Comparison of ENCODE assay signal across 8 cellular contexts in genomic region chr1:161198206-161198876, GRCh38. TPM values are rescaled to one million over a fixed set of nuclear protein-coding genes. Genes with fewer than 3 reads are reported as not detected.
DNase-seq lines count a peak whose midpoint lies in the region; ATAC-seq and TF ChIP-seq lines count a peak whose summit lies in the region.

No MANE protein-coding gene starts in this region.

- POLR2A ChIA-PET in A673 (lab: Charles Lee; ENCODE audit: low non-redundant PET) = no interaction called here

- no peaks in the 10 kb centered on the region for H3K27me3 ChIP-seq in A673 (replicated peaks; ENCODE audit: insufficient read depth, low read depth, low read length, poor library complexity)

- H3K9me3 ChIP-seq in A673 (ENCODE audit: low read depth, low read length, poor library complexity, severe bottlenecking) = no peaks in the 10 kb centered on the region

- CTCF ChIA-PET in A673 (lab: Charles Lee) = interaction anchor here (0.7 to 2.8 kb wide), 3 partner anchors 27 to 33 kb away, joined by 4 to 8 read pairs (median 7); partner anchors contain the start of genes PPOX and TOMM40L

- H3K36me3 ChIP-seq in A673 (ENCODE audit: insufficient read depth, low read length, poor library complexity, severe bottlenecking) = peaks cover 28% of the 10 kb centered on the region

- TF ChIP-seq CTCF in A673 (conservative IDR thresholded peaks at IDR 0.05; ENCODE audit: low read depth, low read length) (no peak), coronary artery (IDR thresholded peaks at IDR 0.05) (no peak)

- intact Hi-C loops in A673 (cut with micrococcal nuclease; ENCODE audit: unreplicated experiment) = no loop called here

- BruUV-seq in A673 (replicated peaks; lab: Mats Ljungman, UMichigan) = TSS peak; percentile 86

- ATAC-seq in GM21360 (IDR thresholded peaks at IDR 0.05; ENCODE audit: unreplicated experiment) (no peak), GM18870 (IDR thresholded peaks at IDR 0.05; ENCODE audit: unreplicated experiment) (no peak)

- peak overlapping the region; percentile 57 for H3K4me3 ChIP-seq in A673 (ENCODE audit: low read depth, low read length, poor library complexity, severe bottlenecking)
- H3K4me3 ChIP-seq in coronary artery = peak overlapping the region; percentile 75

- peak; percentile 43 for DNase-seq in A673 (ENCODE audit: low spot score)
- DNase-seq in NCI-H1105 (lab: John Stamatoyannopoulos, UW) = peak; percentile 24
- DNase-seq in coronary artery (ENCODE audit: low spot score) = no peak
- DNase-seq in lung microvascular endothelial cell (ENCODE audit: low read depth in 2 of 2) = peak; percentile 42 to 51
- no peak for DNase-seq in activated CD4-positive, alpha-beta T cell treated with anti-CD3 and anti-CD28 coated beads for 4 hours
- DNase-seq in SW480 (ENCODE audit: low spot score) = no peak

- H3K27ac ChIP-seq in A673 (ENCODE audit: low read depth, low read length, poor library complexity, severe bottlenecking) (peak overlapping the region; percentile 87), coronary artery (peak overlapping the region; percentile 97 to 98)

- peaks cover 51% of the 10 kb centered on the region for H3K4me1 ChIP-seq in A673 (ENCODE audit: insufficient read depth, low read length, poor library complexity, severe bottlenecking)

RNA-seq across cellular contexts. Expression of gene ADAMTS4, which starts 0.5 kb away (rescaled TPM):
- 28.6 and 31.6 TPM in 2 replicates for total RNA-seq in A673 (2021)
- total RNA-seq in lung microvascular endothelial cell = 7.1 and 9.2 TPM in 2 replicates

RNA-seq across cellular contexts. Expression of gene NDUFS2, which starts 3.8 kb away (rescaled TPM):
- total RNA-seq in A673 (2021) (123 and 133 TPM in 2 replicates), lung microvascular endothelial cell (130 and 147 TPM in 2 replicates)

RNA-seq across cellular contexts. Expression of gene FCER1G, which starts 16.8 kb away (rescaled TPM):
- total RNA-seq in A673 (2021) (1.2 and 1.5 TPM in 2 replicates), lung microvascular endothelial cell (not detected in 2 replicates)

RNA-seq across cellular contexts. Expression of gene B4GALT3, which starts 21.0 kb away (rescaled TPM):
- total RNA-seq in A673 (2021) = 47.9 and 55.1 TPM in 2 replicates
- 17.4 and 26.8 TPM in 2 replicates for total RNA-seq in lung microvascular endothelial cell

RNA-seq across cellular contexts. Expression of gene APOA2, which starts 25.1 kb away (rescaled TPM):
- not detected in 2 replicates for total RNA-seq in A673 (2021)
- not detected in 2 replicates for total RNA-seq in lung microvascular endothelial cell

Comparison
In these comparisons a context has a peak if more than half of its experiments do, and no peak if none do; other contexts are left out.
1. DNase-seq: peak in A673 (single experiment), NCI-H1105 (single experiment) and lung microvascular endothelial cell (2 of 2); none in coronary artery (single experiment), activated CD4-positive, alpha-beta T cell treated with anti-CD3 and anti-CD28 coated beads for 4 hours (0 of 2) and SW480 (single experiment).